In the genomic region with DNA sequence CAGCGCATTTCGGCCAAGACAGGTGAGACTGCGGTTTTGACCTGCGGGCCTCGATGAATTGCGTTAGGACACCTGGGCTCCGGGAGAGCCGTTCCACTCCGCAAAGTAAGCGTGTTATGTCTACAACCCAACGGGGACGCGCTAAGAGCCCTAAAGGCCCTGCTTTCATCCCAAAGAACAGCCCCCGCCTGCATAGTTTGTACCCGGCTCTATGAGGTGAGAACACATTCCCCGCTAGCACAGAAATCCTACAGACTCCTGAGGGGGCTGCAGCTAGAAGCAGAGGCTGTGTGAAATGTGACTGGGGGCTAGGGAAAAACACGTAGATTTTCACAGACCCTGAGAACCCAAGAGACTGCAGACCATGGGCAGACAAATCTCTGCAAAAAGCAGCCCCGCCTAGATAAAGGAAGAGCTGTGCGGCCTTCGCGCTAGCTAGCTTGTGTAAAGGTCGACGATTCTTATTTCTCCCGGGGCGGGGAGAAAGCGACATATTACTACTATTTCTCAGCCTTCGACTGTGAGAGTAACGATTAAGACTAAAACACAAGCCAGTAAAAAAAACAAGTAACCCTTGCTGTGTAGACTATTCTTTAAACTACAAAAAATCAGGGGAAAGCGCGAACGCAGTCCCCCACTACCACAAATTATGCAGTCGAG, we compare ENCODE assay signal across 9 cellular contexts. TPM values are rescaled to one million over a fixed set of nuclear protein-coding genes. Genes with fewer than 3 reads are reported as not detected.
A peak's percentile ranks its signal among the peaks of the same experiment; 100 is the strongest.
DNase-seq lines count a peak whose midpoint lies in the region; ATAC-seq and TF ChIP-seq lines count a peak whose summit lies in the region.
"Not testable (repeated sequence)": the region's sequence is repeated elsewhere in the genome, so short reads cannot be mapped to it uniquely, and the experiment has no call there.
"Had no signal": no experiment of that assay in that cellular context is flagged by ENCODE, and none has a peak within 500 bp of the region (broad histone marks: within the 10 kb centered on the region; RNA-seq: fewer than 3 reads in every experiment).

No MANE protein-coding gene starts in this region.

- not testable (repeated sequence) for H3K36me3 Mint-ChIP-seq in CD8-positive, alpha-beta T cell; activated naive CD4-positive, alpha-beta T cell treated with anti-CD3 and anti-CD28 coated beads, Interleukin-2, amount 50 U/mL, for 72 hours

- not testable (repeated sequence) for H3K4me3 ChIP-seq in CD8-positive, alpha-beta T cell (ENCODE audit: low read depth, low read length); hepatocyte
- H3K4me3 ChIP-seq in HUES48 (ENCODE audit: low read depth, low read length) = peak overlapping the region; percentile 39; the same call in 1 of the 2 replicates

- H3K9me3 Mint-ChIP-seq in CD8-positive, alpha-beta T cell; activated naive CD4-positive, alpha-beta T cell treated with anti-CD3 and anti-CD28 coated beads, Interleukin-2, amount 50 U/mL, for 72 hours: not testable (repeated sequence)

- 33% methylated on average over 8 of the region's 32 CpGs for WGBS in hepatocyte (ENCODE audit: low lambda C conversion rate, missing lambda C conversion rate)

- H4K20me1 ChIP-seq in hepatocyte (ENCODE audit: insufficient read depth, poor library complexity, severe bottlenecking) = not testable (repeated sequence)

- CTCF ChIA-PET in CD8-positive, alpha-beta T cell (lab: Charles Lee) = not testable (repeated sequence)

- not testable (repeated sequence) for H3K9me3 ChIP-seq in CD8-positive, alpha-beta T cell (ENCODE audit: low read length); HUES48 (ENCODE audit: control insufficient read depth, insufficient read depth, low read length); hepatocyte (ENCODE audit: low read depth)

- peak; percentile 80 for ATAC-seq in CD8-positive, alpha-beta T cell
- ATAC-seq in GM19438 (IDR thresholded peaks at IDR 0.05; ENCODE audit: low read depth, unreplicated experiment) = peak; percentile 88
- peak; percentile 91 for ATAC-seq in HG02852 (IDR thresholded peaks at IDR 0.05; ENCODE audit: unreplicated experiment)
- peak; percentile 89 to 91 for ATAC-seq in activated naive CD4-positive, alpha-beta T cell treated with anti-CD3 and anti-CD28 coated beads, Interleukin-2, amount 50 U/mL, for 72 hours

- H2AFZ ChIP-seq in hepatocyte = not testable (repeated sequence)

- H3K4me3 Mint-ChIP-seq in CD8-positive, alpha-beta T cell = peak overlapping the region; percentile 83

- H3K27ac ChIP-seq in CD8-positive, alpha-beta T cell (ENCODE audit: low read depth, low read length); hepatocyte: not testable (repeated sequence)
- peak overlapping the region; percentile 68 for H3K27ac ChIP-seq in HUES48 (ENCODE audit: low read depth, low read length)

- H3K27me3 ChIP-seq in CD8-positive, alpha-beta T cell (ENCODE audit: insufficient read depth, low read length); HUES48 (ENCODE audit: control insufficient read depth, insufficient read depth, low read length); hepatocyte: not testable (repeated sequence)

- H3K4me2 ChIP-seq in hepatocyte = peak overlapping the region; percentile 69

- peak overlapping the region; percentile 100 for H3K27ac Mint-ChIP-seq in CD8-positive, alpha-beta T cell
- peak overlapping the region; percentile 94 to 100 for H3K27ac Mint-ChIP-seq in activated naive CD4-positive, alpha-beta T cell treated with anti-CD3 and anti-CD28 coated beads, Interleukin-2, amount 50 U/mL, for 72 hours

- H3K4me1 Mint-ChIP-seq in CD8-positive, alpha-beta T cell (ENCODE audit: low read depth) = not testable (repeated sequence)

- not testable (repeated sequence) for H3K27me3 Mint-ChIP-seq in CD8-positive, alpha-beta T cell (ENCODE audit: low read depth)

- H3K9ac ChIP-seq in HUES48 (ENCODE audit: low read depth, low read length) = not testable (repeated sequence)

- not testable (repeated sequence) for H3K36me3 ChIP-seq in CD8-positive, alpha-beta T cell (ENCODE audit: insufficient read depth, low read length); HUES48 (ENCODE audit: control insufficient read depth, insufficient read depth, low read length); hepatocyte (replicated peaks; ENCODE audit: insufficient read depth, low read depth)

- not testable (repeated sequence) for H3K79me2 ChIP-seq in hepatocyte

- DNase-seq in CD8-positive, alpha-beta T cell = peak in 2 of 7 experiments; percentile 22 to 25
- DNase-seq in T-helper 2 cell = peak in 3 of 5 experiments; percentile 15 to 45 (median 29)
- DNase-seq in activated naive CD4-positive, alpha-beta T cell treated with anti-CD3 and anti-CD28 coated beads, Interleukin-2, amount 50 U/mL, for 72 hours (ENCODE audit: low spot score in 2 of 2) = peak; percentile 33 to 63
- DNase-seq in hepatocyte (ENCODE audit: low spot score) = not testable (repeated sequence)
- peak; percentile 70 for DNase-seq in stimulated activated CD4-positive, alpha-beta T cell treated with anti-CD3 and anti-CD28 coated beads, Interleukin-1b, Interleukin-23, amount 100 ng/mL, for 48 hours

- POLR2A ChIA-PET in CD8-positive, alpha-beta T cell (lab: Charles Lee) = interaction anchor here (0.7 kb wide), 1 partner anchor 14 kb away, joined by 4 read pairs; no protein-coding TSS in a partner anchor

- TF ChIP-seq CTCF in CD8-positive, alpha-beta T cell (IDR thresholded peaks at IDR 0.05); hepatocyte (IDR thresholded peaks at IDR 0.05; ENCODE audit: poor library complexity): not testable (repeated sequence)

- not testable (repeated sequence) for H3K9me2 ChIP-seq in hepatocyte (replicated peaks; ENCODE audit: insufficient read depth)

- H3K4me1 ChIP-seq in CD8-positive, alpha-beta T cell (ENCODE audit: insufficient read depth, low read length); HUES48 (ENCODE audit: control insufficient read depth, insufficient read depth, low read length); hepatocyte (ENCODE audit: insufficient read depth): not testable (repeated sequence)

- intact Hi-C loops in CD8-positive, alpha-beta T cell (cut with DNase I, micrococcal nuclease) = not testable (repeated sequence)

RNA-seq across cellular contexts. Expression of a gene that starts 32.5 kb away (rescaled TPM):
- not detected for total RNA-seq in CD8-positive, alpha-beta T cell
- total RNA-seq in activated naive CD4-positive, alpha-beta T cell treated with anti-CD3 and anti-CD28 coated beads, Interleukin-2, amount 50 U/mL, for 72 hours = not detected
- total RNA-seq in hepatocyte = not detected in 2 replicates
- polyA plus RNA-seq in hepatocyte = not detected in 2 replicates
- total RNA-seq: renal cortical epithelial cell had no signal
